In genomic region chr3:53617893-53618523, GRCh38 we compare ENCODE assay signal across 21 cellular contexts.
DNase-seq lines count a peak whose midpoint lies in the region; ATAC-seq, FAIRE-seq and TF ChIP-seq lines count a peak whose summit lies in the region.
"Had no signal": no experiment of that assay in that cellular context is flagged by ENCODE, and none has a peak within 500 bp of the region (broad histone marks: within the 10 kb centered on the region; RNA-seq: fewer than 3 reads in every experiment).

No MANE protein-coding gene starts in this region.

- no peaks in the 10 kb centered on the region for H3K79me2 ChIP-seq in parathyroid adenoma

- no peaks in the 10 kb centered on the region for H3K9me3 Mint-ChIP-seq in activated T-helper 17 cell treated with anti-CD3 and anti-CD28 coated beads, Interleukin-2, amount 50 U/mL, for 72 hours
- no peaks in the 10 kb centered on the region for H3K9me3 Mint-ChIP-seq in activated CD4-positive, alpha-beta memory T cell treated with anti-CD3 and anti-CD28 coated beads, Interleukin-2, amount 10 ng/mL, durations not matched to agents 7 days and 5 days
- H3K9me3 Mint-ChIP-seq: H9 had no signal

- no peak for TF ChIP-seq RAD21 in A549 (conservative IDR thresholded peaks at IDR 0.05 in 1 of 2, IDR thresholded peaks at IDR 0.05 in 1 of 2)

- intact Hi-C loops in left ventricle myocardium superior (cut with micrococcal nuclease) = no loop called here

- no peak overlapping the region for H3K27ac ChIP-seq in A549
- peak overlapping the region; percentile 64 for H3K27ac ChIP-seq in parathyroid adenoma
- H3K27ac ChIP-seq: Peyer's patch had no signal

- H3K4me2 ChIP-seq in A549 (no peak overlapping the region), parathyroid adenoma (ENCODE audit: low read length) (peak overlapping the region; percentile 52)
- H3K4me2 ChIP-seq: SK-N-SH had no signal

- H3K4me3 ChIP-seq in A549 (no peak overlapping the region), parathyroid adenoma (ENCODE audit: low read depth, low read length) (no peak overlapping the region)
- H3K4me3 ChIP-seq: MG63, Peyer's patch had no signal

- TF ChIP-seq CTCF in A549 (IDR thresholded peaks at IDR 0.05) (no peak), parathyroid adenoma (IDR thresholded peaks at IDR 0.05) (no peak)

- peak overlapping the region; percentile 69 for H2AFZ ChIP-seq in parathyroid adenoma

- H3K27ac Mint-ChIP-seq in activated T-helper 17 cell treated with anti-CD3 and anti-CD28 coated beads, Interleukin-2, amount 50 U/mL, for 72 hours = no peak overlapping the region
- no peak overlapping the region for H3K27ac Mint-ChIP-seq in activated CD4-positive, alpha-beta memory T cell treated with anti-CD3 and anti-CD28 coated beads, Interleukin-2, amount 10 ng/mL, durations not matched to agents 7 days and 5 days

- H3K27me3 ChIP-seq in parathyroid adenoma (ENCODE audit: control insufficient read depth, insufficient read depth, low read length) = no peaks in the 10 kb centered on the region
- H3K27me3 ChIP-seq: MG63, Peyer's patch had no signal

- no peak for TF ChIP-seq EP300 in A549 (IDR thresholded peaks at IDR 0.05)

- DNase-seq in A549 (ENCODE audit: low read depth in 1 of 2, low spot score in 1 of 2) (no peak), left ventricle myocardium superior (peak; percentile 69), GDM1 (lab: John Stamatoyannopoulos, UW) (no peak)
- no peak for DNase-seq in activated CD4-positive, alpha-beta memory T cell treated with anti-CD3 and anti-CD28 coated beads, Interleukin-2, amount 10 ng/mL, durations not matched to agents 7 days and 5 days
- DNase-seq in stimulated activated CD4-positive, alpha-beta T cell treated with anti-CD3 and anti-CD28 coated beads, Interleukin-4, amount 100 ng/mL, for 24 hours = no peak
- DNase-seq: C1 segment of cervical spinal cord; H9; Kasumi-1; MG63; NCI-H1048; NCI-H1436; NCI-H1930; NCI-H526; NK-92 treated with Interleukin-12 subunit alpha and Interleukin-12 subunit beta, amount 100 ng/mL, for 24 hours; Peyer's patch; SHP77; SK-N-SH had no signal

- 94% methylated on average over 3 of the region's 8 CpGs for WGBS in A549 (ENCODE audit: missing lambda C conversion rate)

- ATAC-seq in A549 (no peak), left ventricle myocardium superior (peak; percentile 89), HG03520 (IDR thresholded peaks at IDR 0.05; ENCODE audit: unreplicated experiment) (no peak)
- ATAC-seq in activated T-helper 17 cell treated with anti-CD3 and anti-CD28 coated beads, Interleukin-2, amount 50 U/mL, for 72 hours (replicated peaks) = peak; percentile 28

- TF ChIP-seq POLR2A in A549 (IDR thresholded peaks at IDR 0.05; ENCODE audit: low read length) = no peak

- peaks cover 39% of the 10 kb centered on the region for H3K27me3 Mint-ChIP-seq in activated T-helper 17 cell treated with anti-CD3 and anti-CD28 coated beads, Interleukin-2, amount 50 U/mL, for 72 hours
- H3K27me3 Mint-ChIP-seq in activated CD4-positive, alpha-beta memory T cell treated with anti-CD3 and anti-CD28 coated beads, Interleukin-2, amount 10 ng/mL, durations not matched to agents 7 days and 5 days = peaks cover 32% of the 10 kb centered on the region

- FAIRE-seq in A549 (lab: Jason Lieb, UNC) = no peak
- FAIRE-seq: D721Med had no signal

- no peaks in the 10 kb centered on the region for H3K36me3 ChIP-seq in parathyroid adenoma (ENCODE audit: control insufficient read depth, insufficient read depth, low read length)
- H3K36me3 ChIP-seq: MG63, Peyer's patch had no signal

- H3K4me1 Mint-ChIP-seq in activated T-helper 17 cell treated with anti-CD3 and anti-CD28 coated beads, Interleukin-2, amount 50 U/mL, for 72 hours = no peaks in the 10 kb centered on the region
- no peaks in the 10 kb centered on the region for H3K4me1 Mint-ChIP-seq in activated CD4-positive, alpha-beta memory T cell treated with anti-CD3 and anti-CD28 coated beads, Interleukin-2, amount 10 ng/mL, durations not matched to agents 7 days and 5 days

- no peaks in the 10 kb centered on the region for H3K36me3 Mint-ChIP-seq in activated T-helper 17 cell treated with anti-CD3 and anti-CD28 coated beads, Interleukin-2, amount 50 U/mL, for 72 hours (ENCODE audit: low read depth)
- H3K36me3 Mint-ChIP-seq in activated CD4-positive, alpha-beta memory T cell treated with anti-CD3 and anti-CD28 coated beads, Interleukin-2, amount 10 ng/mL, durations not matched to agents 7 days and 5 days (ENCODE audit: low read depth) = no peaks in the 10 kb centered on the region

- no peak overlapping the region for H3K4me3 Mint-ChIP-seq in activated T-helper 17 cell treated with anti-CD3 and anti-CD28 coated beads, Interleukin-2, amount 50 U/mL, for 72 hours
- no peak overlapping the region for H3K4me3 Mint-ChIP-seq in activated CD4-positive, alpha-beta memory T cell treated with anti-CD3 and anti-CD28 coated beads, Interleukin-2, amount 10 ng/mL, durations not matched to agents 7 days and 5 days
- H3K4me3 Mint-ChIP-seq: H9 had no signal

- H3K4me1 ChIP-seq in A549 = no peaks in the 10 kb centered on the region
- peaks cover 19% of the 10 kb centered on the region for H3K4me1 ChIP-seq in parathyroid adenoma
- H3K4me1 ChIP-seq: Peyer's patch had no signal

- H3K9me3 ChIP-seq in A549 = no peaks in the 10 kb centered on the region
- H3K9me3 ChIP-seq in parathyroid adenoma (ENCODE audit: control insufficient read depth, low read length) = no peaks in the 10 kb centered on the region
- H3K9me3 ChIP-seq: MG63, Peyer's patch, SK-N-SH had no signal

- CTCF ChIA-PET in A549 (lab: Yijun Ruan, JAX) = no interaction called here
- CTCF ChIA-PET in activated CD4-positive, alpha-beta memory T cell treated with anti-CD3 and anti-CD28 coated beads, Interleukin-2, amount 10 ng/mL, durations not matched to agents 7 days and 5 days (lab: Charles Lee) = no interaction called here

- no peak overlapping the region for H3K9ac ChIP-seq in parathyroid adenoma
- H3K9ac ChIP-seq: SK-N-SH had no signal

- POLR2A ChIA-PET in A549 (lab: Yijun Ruan, JAX) = no interaction called here
- POLR2A ChIA-PET in activated CD4-positive, alpha-beta memory T cell treated with anti-CD3 and anti-CD28 coated beads, Interleukin-2, amount 10 ng/mL, durations not matched to agents 7 days and 5 days (lab: Charles Lee) = no interaction called here

TF ChIP-seq in A549, 52 proteins besides CTCF, POLR2A, EP300 and RAD21:
- no peak for TF ChIP-seq CBX8 (IDR thresholded peaks at IDR 0.05)
- no peak for TF ChIP-seq TP53 (CRISPR knock-in tag; IDR thresholded peaks at IDR 0.05)
- no peak for TF ChIP-seq TFCP2L1 (CRISPR knock-in tag; IDR thresholded peaks at IDR 0.05)
- peak; percentile 15 for TF ChIP-seq MAFK (IDR thresholded peaks at IDR 0.05; ENCODE audit: partially characterized antibody)
- TF ChIP-seq, protein P1, sequence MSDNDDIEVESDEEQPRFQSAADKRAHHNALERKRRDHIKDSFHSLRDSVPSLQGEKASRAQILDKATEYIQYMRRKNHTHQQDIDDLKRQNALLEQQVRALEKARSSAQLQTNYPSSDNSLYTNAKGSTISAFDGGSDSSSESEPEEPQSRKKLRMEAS (IDR thresholded peaks at IDR 0.05) = no peak

Comparison
In these comparisons a context has a peak if more than half of its experiments do, and no peak if none do; other contexts are left out.
1. ATAC-seq: peak in activated T-helper 17 cell treated with anti-CD3 and anti-CD28 coated beads, Interleukin-2, amount 50 U/mL, for 72 hours (single experiment) and left ventricle myocardium superior (single experiment); none in A549 (0 of 2) and HG03520 (single experiment).